In genomic region chr1:196860323-196860884, GRCh38 we compare ENCODE assay signal across 1 cellular context.
TF ChIP-seq lines count a peak whose summit lies in the region.

No MANE protein-coding gene starts in this region.

TF ChIP-seq in SK-N-SH, 30 proteins besides CTCF, POLR2A, EP300 and RAD21 (continued from another document):
- TF ChIP-seq, protein P1, sequence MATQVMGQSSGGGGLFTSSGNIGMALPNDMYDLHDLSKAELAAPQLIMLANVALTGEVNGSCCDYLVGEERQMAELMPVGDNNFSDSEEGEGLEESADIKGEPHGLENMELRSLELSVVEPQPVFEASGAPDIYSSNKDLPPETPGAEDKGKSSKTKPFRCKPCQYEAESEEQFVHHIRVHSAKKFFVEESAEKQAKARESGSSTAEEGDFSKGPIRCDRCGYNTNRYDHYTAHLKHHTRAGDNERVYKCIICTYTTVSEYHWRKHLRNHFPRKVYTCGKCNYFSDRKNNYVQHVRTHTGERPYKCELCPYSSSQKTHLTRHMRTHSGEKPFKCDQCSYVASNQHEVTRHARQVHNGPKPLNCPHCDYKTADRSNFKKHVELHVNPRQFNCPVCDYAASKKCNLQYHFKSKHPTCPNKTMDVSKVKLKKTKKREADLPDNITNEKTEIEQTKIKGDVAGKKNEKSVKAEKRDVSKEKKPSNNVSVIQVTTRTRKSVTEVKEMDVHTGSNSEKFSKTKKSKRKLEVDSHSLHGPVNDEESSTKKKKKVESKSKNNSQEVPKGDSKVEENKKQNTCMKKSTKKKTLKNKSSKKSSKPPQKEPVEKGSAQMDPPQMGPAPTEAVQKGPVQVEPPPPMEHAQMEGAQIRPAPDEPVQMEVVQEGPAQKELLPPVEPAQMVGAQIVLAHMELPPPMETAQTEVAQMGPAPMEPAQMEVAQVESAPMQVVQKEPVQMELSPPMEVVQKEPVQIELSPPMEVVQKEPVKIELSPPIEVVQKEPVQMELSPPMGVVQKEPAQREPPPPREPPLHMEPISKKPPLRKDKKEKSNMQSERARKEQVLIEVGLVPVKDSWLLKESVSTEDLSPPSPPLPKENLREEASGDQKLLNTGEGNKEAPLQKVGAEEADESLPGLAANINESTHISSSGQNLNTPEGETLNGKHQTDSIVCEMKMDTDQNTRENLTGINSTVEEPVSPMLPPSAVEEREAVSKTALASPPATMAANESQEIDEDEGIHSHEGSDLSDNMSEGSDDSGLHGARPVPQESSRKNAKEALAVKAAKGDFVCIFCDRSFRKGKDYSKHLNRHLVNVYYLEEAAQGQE (IDR thresholded peaks at IDR 0.05; ENCODE audit: low read depth, low read length), result no peak
- TF ChIP-seq FOXJ3 (CRISPR knock-in tag; IDR thresholded peaks at IDR 0.05), result no peak
- no peak for TF ChIP-seq RCOR1 (IDR thresholded peaks at IDR 0.05; ENCODE audit: low read length)
- TF ChIP-seq, protein P2, sequence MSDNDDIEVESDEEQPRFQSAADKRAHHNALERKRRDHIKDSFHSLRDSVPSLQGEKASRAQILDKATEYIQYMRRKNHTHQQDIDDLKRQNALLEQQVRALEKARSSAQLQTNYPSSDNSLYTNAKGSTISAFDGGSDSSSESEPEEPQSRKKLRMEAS (IDR thresholded peaks at IDR 0.05; ENCODE audit: low read depth), result no peak
- TF ChIP-seq MEF2A (IDR thresholded peaks at IDR 0.05; ENCODE audit: borderline replicate concordance, low read depth), result no peak
- no peak for TF ChIP-seq FOXM1 (IDR thresholded peaks at IDR 0.05; ENCODE audit: low read depth)
- TF ChIP-seq ELF1 (IDR thresholded peaks at IDR 0.05), result no peak
